1 cellular context compared by ENCODE assay signal in genomic region chr19:1206733-1207301, GRCh38.
TF ChIP-seq lines count a peak whose summit lies in the region.

No MANE protein-coding gene starts in this region.

TF ChIP-seq in H1, 55 proteins besides CTCF, POLR2A, EP300 and RAD21:
- no peak for TF ChIP-seq RXRA (IDR thresholded peaks at IDR 0.05; ENCODE audit: insufficient read depth, low read depth, low read length)
- TF ChIP-seq HDAC6 (IDR thresholded peaks at IDR 0.05; ENCODE audit: low read depth, low read length): no peak
- TF ChIP-seq MAX (IDR thresholded peaks at IDR 0.05): no peak
- no peak for TF ChIP-seq SP1 (IDR thresholded peaks at IDR 0.05; ENCODE audit: low read depth, low read length)
- no peak for TF ChIP-seq NANOG (IDR thresholded peaks at IDR 0.05; ENCODE audit: insufficient read depth, low read depth, low read length, poor library complexity, severe bottlenecking)
- TF ChIP-seq BCL11A (IDR thresholded peaks at IDR 0.05; ENCODE audit: low read depth in 2 of 2, low read length in 2 of 2): no peak
- no peak for TF ChIP-seq ATF2 (IDR thresholded peaks at IDR 0.05; ENCODE audit: low read length)
- no peak for TF ChIP-seq SUZ12 (IDR thresholded peaks at IDR 0.05; ENCODE audit: low read length)
- no peak for TF ChIP-seq EGR1 (IDR thresholded peaks at IDR 0.05; ENCODE audit: borderline replicate concordance, low read depth, low read length)
TF ChIP-seq in H1: peak in this region for 0.
